Comparison of ENCODE assay signal across 9 cellular contexts in the genomic region with DNA sequence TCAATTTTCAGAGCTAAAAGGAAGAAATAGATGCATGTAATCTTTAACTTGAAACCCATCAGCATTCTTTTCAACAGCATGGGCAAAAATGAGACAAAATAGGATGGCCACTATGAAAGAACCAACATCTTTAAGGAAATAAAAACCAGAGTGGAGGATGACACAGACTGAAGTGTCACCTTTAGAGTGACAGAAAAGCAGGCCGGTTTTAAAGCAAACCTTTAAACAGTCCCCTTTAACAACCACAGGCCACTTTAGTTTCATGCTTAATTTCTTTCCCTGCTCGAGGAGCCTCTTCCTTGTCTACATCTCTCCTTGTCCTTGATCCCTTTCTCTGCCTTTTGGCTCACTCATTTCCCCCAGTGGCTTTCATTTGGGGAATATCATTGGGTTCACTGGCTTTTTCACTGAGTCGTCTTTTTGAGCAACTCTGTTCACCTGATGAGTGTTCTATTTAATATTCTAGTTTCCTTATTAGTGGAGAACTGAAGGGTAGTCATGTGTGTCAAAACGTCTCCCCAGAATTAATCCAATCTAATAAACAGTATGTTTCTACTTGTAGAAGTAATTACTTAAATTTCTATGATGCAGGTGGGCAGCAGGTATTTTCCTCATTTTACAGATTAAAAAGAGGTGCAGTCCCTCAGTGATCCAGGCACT.
DNase-seq lines count a peak whose midpoint lies in the region; ATAC-seq and TF ChIP-seq lines count a peak whose summit lies in the region.
"Had no signal": no experiment of that assay in that cellular context is flagged by ENCODE, and none has a peak within 500 bp of the region (broad histone marks: within the 10 kb centered on the region; RNA-seq: fewer than 3 reads in every experiment).

No MANE protein-coding gene starts in this region.

- no peak overlapping the region for H2AK5ac ChIP-seq in H9 (ENCODE audit: insufficient read length, low read length)

- H2AFZ ChIP-seq in parathyroid adenoma (no peak overlapping the region), H9 (ENCODE audit: low read length) (no peak overlapping the region)

- H2BK120ac ChIP-seq in H9 (ENCODE audit: low read depth, low read length, poor library complexity, severe bottlenecking) = no peak overlapping the region

- no peaks in the 10 kb centered on the region for H3K36me3 ChIP-seq in parathyroid adenoma (ENCODE audit: control insufficient read depth, insufficient read depth, low read length)
- H3K36me3 ChIP-seq: prostate gland had no signal

- H4K5ac ChIP-seq in H9 (ENCODE audit: insufficient read length, low read depth, low read length) = no peak overlapping the region

- H3K4me3 ChIP-seq in parathyroid adenoma (ENCODE audit: low read depth, low read length) = no peak overlapping the region
- H3K4me3 ChIP-seq: prostate gland had no signal

- no peaks in the 10 kb centered on the region for H3K9me3 Mint-ChIP-seq in H9

- H3T11ph ChIP-seq in H9 (ENCODE audit: low read length) = no peak overlapping the region

- H3K79me1 ChIP-seq in H9 (ENCODE audit: insufficient read depth, low read depth, low read length, poor library complexity, severe bottlenecking) = no peaks in the 10 kb centered on the region

- no peak overlapping the region for H2BK15ac ChIP-seq in H9 (ENCODE audit: low read depth, low read length)

- no peak overlapping the region for H3K18ac ChIP-seq in H9 (ENCODE audit: insufficient read length, low read depth, low read length)

- ATAC-seq in GM18858 (IDR thresholded peaks at IDR 0.05; ENCODE audit: unreplicated experiment) (peak; percentile 30), GM21576 (IDR thresholded peaks at IDR 0.05; ENCODE audit: unreplicated experiment) (peak; percentile 38), HG03571 (IDR thresholded peaks at IDR 0.05; ENCODE audit: unreplicated experiment) (peak; percentile 37)

- no peak overlapping the region for H3K4me3 Mint-ChIP-seq in H9

- no peak overlapping the region for H2BK5ac ChIP-seq in H9 (ENCODE audit: insufficient read length, low read length)

- H3K4me1 ChIP-seq in parathyroid adenoma (no peaks in the 10 kb centered on the region), H9 (ENCODE audit: insufficient read depth, low read length) (no peaks in the 10 kb centered on the region)
- H3K4me1 ChIP-seq: prostate gland had no signal

- no peak overlapping the region for H2BK12ac ChIP-seq in H9 (ENCODE audit: insufficient read length, low read depth, low read length)

- H3K23ac ChIP-seq in H9 (ENCODE audit: insufficient read length, low read depth, low read length) = no peak overlapping the region

- H3K4me1 Mint-ChIP-seq in H9 = peaks cover 3 to 4% of the 10 kb centered on the region in 2 experiments; a peak in 2 of 4 replicates

- H3K9ac ChIP-seq in parathyroid adenoma (no peak overlapping the region), H9 (ENCODE audit: extremely low read depth, insufficient read length, low read length) (no peak overlapping the region)

- H3K14ac ChIP-seq in H9 (ENCODE audit: insufficient read depth, low read length) = no peak overlapping the region

- no peak overlapping the region for H2BK20ac ChIP-seq in H9 (ENCODE audit: low read depth, low read length, poor library complexity, severe bottlenecking)

- no peak overlapping the region for H3K27ac Mint-ChIP-seq in H9

- H3K4me2 ChIP-seq in parathyroid adenoma (ENCODE audit: low read length) (no peak overlapping the region), H9 (ENCODE audit: insufficient read depth, insufficient read length, low read length) (no peak overlapping the region)

- WGBS in H9 (ENCODE audit: extremely low coverage, insufficient read length, low lambda C conversion rate) = no CpG with 5 or more reads among the region's 4 CpGs

- H3K27me3 Mint-ChIP-seq in H9 (ENCODE audit: low read depth) = no peaks in the 10 kb centered on the region; the same call in 1 of the 2 replicates

- no peaks in the 10 kb centered on the region for H3K36me3 Mint-ChIP-seq in H9 (ENCODE audit: insufficient read depth in 1 of 3, low read depth in 3 of 3)

- TF ChIP-seq CTCF in parathyroid adenoma (IDR thresholded peaks at IDR 0.05) = no peak
- TF ChIP-seq CTCF in H9 (conservative IDR thresholded peaks at IDR 0.05) = no peak

- no peak overlapping the region for H4K91ac ChIP-seq in H9 (ENCODE audit: insufficient read length, low read depth, low read length)

- no peaks in the 10 kb centered on the region for H3K27me3 ChIP-seq in parathyroid adenoma (ENCODE audit: control insufficient read depth, insufficient read depth, low read length)
- H3K27me3 ChIP-seq in H9 (ENCODE audit: insufficient read depth, low read length) = no peaks in the 10 kb centered on the region

- H3K79me2 ChIP-seq in parathyroid adenoma = no peaks in the 10 kb centered on the region
- no peaks in the 10 kb centered on the region for H3K79me2 ChIP-seq in H9 (ENCODE audit: insufficient read depth, low read length)

- no peaks in the 10 kb centered on the region for H4K20me1 ChIP-seq in H9 (ENCODE audit: control insufficient read depth, insufficient read depth, insufficient read length)

- no peak overlapping the region for H4K8ac ChIP-seq in H9 (replicated peaks; ENCODE audit: insufficient read length, low read depth, low read length)

- H3K27ac ChIP-seq in parathyroid adenoma = peak overlapping the region; percentile 17
- H3K27ac ChIP-seq in H9 (ENCODE audit: insufficient read length, low read depth, low read length) = no peak overlapping the region
- H3K27ac ChIP-seq: prostate gland had no signal

- H3K4ac ChIP-seq in H9 (ENCODE audit: low read depth, low read length) = no peak overlapping the region

- no peaks in the 10 kb centered on the region for H3K23me2 ChIP-seq in H9 (ENCODE audit: insufficient read length, low read depth, low read length, poor library complexity, severe bottlenecking)

- DNase-seq in NCI-H748 (lab: John Stamatoyannopoulos, UW; ENCODE audit: unreplicated experiment) (no peak), H9 (no peak), SIG-M5 treated with dmso at 0.1 percent for 504 hours (lab: John Stamatoyannopoulos, UW; ENCODE audit: unreplicated experiment) (no peak)
- DNase-seq: H7 had no signal

- no peak overlapping the region for H3K56ac ChIP-seq in H9 (ENCODE audit: insufficient read length, low read depth, low read length)

- no peaks in the 10 kb centered on the region for H3K9me3 ChIP-seq in parathyroid adenoma (ENCODE audit: control insufficient read depth, low read length)
- no peaks in the 10 kb centered on the region for H3K9me3 ChIP-seq in H9 (ENCODE audit: control insufficient read depth, low read depth, low read length)
- H3K9me3 ChIP-seq: prostate gland had no signal
